21 cellular contexts compared by ENCODE assay signal in genomic region chr5:39236718-39237117, GRCh38. TPM values are rescaled to one million over a fixed set of nuclear protein-coding genes. Genes with fewer than 3 reads are reported as not detected.
A peak's percentile ranks its signal among the peaks of the same experiment; 100 is the strongest.
DNase-seq lines count a peak whose midpoint lies in the region; ATAC-seq and TF ChIP-seq lines count a peak whose summit lies in the region.
"Had no signal": no experiment of that assay in that cellular context is flagged by ENCODE, and none has a peak within 500 bp of the region (broad histone marks: within the 10 kb centered on the region; RNA-seq: fewer than 3 reads in every experiment).

No MANE protein-coding gene starts in this region.

- no peaks in the 10 kb centered on the region for H3K27me3 Mint-ChIP-seq in GM23338 (ENCODE audit: insufficient read depth, low read depth, poor library complexity)
- H3K27me3 Mint-ChIP-seq in natural killer cell (ENCODE audit: low read depth in 2 of 2) = no peaks in the 10 kb centered on the region
- no peaks in the 10 kb centered on the region for H3K27me3 Mint-ChIP-seq in CD4-positive, alpha-beta memory T cell
- H3K27me3 Mint-ChIP-seq: CD8-positive, alpha-beta memory T cell had no signal

- no peak for DNase-seq in GM23338 (ENCODE audit: low spot score)
- DNase-seq in natural killer cell = no peak
- DNase-seq in mammary epithelial cell = no peak
- no peak for DNase-seq in CD4-positive, alpha-beta memory T cell
- DNase-seq: 8988T; CD8-positive, alpha-beta memory T cell; DMS153; DMS79; GDM1; H9; IMR-90 had no signal

- H3K4me2 ChIP-seq in GM23338 = no peak overlapping the region
- no peak overlapping the region for H3K4me2 ChIP-seq in mammary epithelial cell (ENCODE audit: insufficient read depth, low read depth, low read length)
- H3K4me2 ChIP-seq: BLaER1 treated with 17β-estradiol and CSF1 and Interleukin-3, amounts not matched to agents 10 nM and 100 nM had no signal

- H3K27me3 ChIP-seq in GM23338 (ENCODE audit: insufficient read depth) (no peaks in the 10 kb centered on the region), mammary epithelial cell (ENCODE audit: insufficient read depth, low read length) (no peaks in the 10 kb centered on the region)
- H3K27me3 ChIP-seq in CD4-positive, alpha-beta memory T cell (ENCODE audit: insufficient read depth, low read length) = no peaks in the 10 kb centered on the region
- H3K27me3 ChIP-seq: BLaER1 treated with 17β-estradiol and CSF1 and Interleukin-3, amounts not matched to agents 10 nM and 100 nM had no signal

- BruUV-seq in mammary epithelial cell (replicated peaks; lab: Mats Ljungman, UMichigan) = no TSS peak

- in situ Hi-C loops in mammary epithelial cell (cut with MboI; ENCODE audit: low sequenced_read_pairs in 2 of 2) = no loop called here

- H3K9ac ChIP-seq in mammary epithelial cell (ENCODE audit: insufficient read depth, low read length) = no peak overlapping the region
- H3K9ac ChIP-seq: BLaER1 treated with 17β-estradiol and CSF1 and Interleukin-3, amounts not matched to agents 10 nM and 100 nM had no signal

- H3K4me3 ChIP-seq in GM23338 (no peak overlapping the region), mammary epithelial cell (replicated peaks in 1 of 3; ENCODE audit: insufficient read depth in 1 of 3, low read depth in 2 of 3, low read length in 3 of 3) (no peak overlapping the region)
- no peak overlapping the region for H3K4me3 ChIP-seq in CD4-positive, alpha-beta memory T cell (ENCODE audit: low read length in 2 of 2)
- H3K4me3 ChIP-seq: BLaER1 treated with 17β-estradiol and CSF1 and Interleukin-3, amounts not matched to agents 10 nM and 100 nM; K562 had no signal

- no peak overlapping the region for H3K27ac ChIP-seq in GM23338 (ENCODE audit: low read depth)
- no peak overlapping the region for H3K27ac ChIP-seq in mammary epithelial cell (ENCODE audit: insufficient read depth, low read depth, low read length)
- no peak overlapping the region for H3K27ac ChIP-seq in CD4-positive, alpha-beta memory T cell (ENCODE audit: low read depth, low read length)
- H3K27ac ChIP-seq: BLaER1 treated with 17β-estradiol and CSF1 and Interleukin-3, amounts not matched to agents 10 nM and 100 nM; HL-60 had no signal

- H3F3A ChIP-seq in GM23338 (replicated peaks; ENCODE audit: low read depth) = no peaks in the 10 kb centered on the region

- WGBS in mammary epithelial cell (ENCODE audit: low coverage, missing lambda C conversion rate) = 100% methylated on average over 1 of the region's 1 CpG

- ATAC-seq in GM23338 (no peak), esophagus mucosa (peak; percentile 48), natural killer cell (no peak), GM21619 (IDR thresholded peaks at IDR 0.05; ENCODE audit: unreplicated experiment) (no peak), GM19324 (IDR thresholded peaks at IDR 0.05; ENCODE audit: low FRiP score, unreplicated experiment) (no peak)
- ATAC-seq: K562 had no signal

- H3K4me1 ChIP-seq in GM23338 (ENCODE audit: insufficient read depth) (no peaks in the 10 kb centered on the region), mammary epithelial cell (ENCODE audit: insufficient read depth, low read length) (peaks cover 6% of the 10 kb centered on the region)
- H3K4me1 ChIP-seq in CD4-positive, alpha-beta memory T cell (ENCODE audit: insufficient read depth, low read length) = peaks cover 5% of the 10 kb centered on the region

- H3K4me1 Mint-ChIP-seq in GM23338 = no peaks in the 10 kb centered on the region
- peaks cover 59 to 61% of the 10 kb centered on the region in 2 donors for H3K4me1 Mint-ChIP-seq in natural killer cell
- peaks cover 12 to 17% (median 14%) of the 10 kb centered on the region in 4 donors for H3K4me1 Mint-ChIP-seq in CD4-positive, alpha-beta memory T cell
- H3K4me1 Mint-ChIP-seq: B cell, H9 had no signal

- H3K79me2 ChIP-seq in GM23338 (replicated peaks; ENCODE audit: insufficient read depth) (no peaks in the 10 kb centered on the region), mammary epithelial cell (ENCODE audit: insufficient read depth, low read length) (no peaks in the 10 kb centered on the region)

- no peak for TF ChIP-seq CTCF in GM23338 (conservative IDR thresholded peaks at IDR 0.05; ENCODE audit: low read depth in 2 of 2)
- TF ChIP-seq CTCF in natural killer cell (IDR thresholded peaks at IDR 0.05) = no peak
- TF ChIP-seq CTCF in mammary epithelial cell (conservative IDR thresholded peaks at IDR 0.05 in 1 of 2, IDR thresholded peaks at IDR 0.05 in 1 of 2; ENCODE audit: extremely low read depth in 1 of 2, insufficient read depth in 1 of 2, low read depth in 1 of 2, low read length in 2 of 2) = no peak

- CTCF ChIA-PET in mammary epithelial cell (lab: Charles Lee; ENCODE audit: low non-redundant PET) = no interaction called here
- CTCF ChIA-PET in CD4-positive, alpha-beta memory T cell (lab: Charles Lee; ENCODE audit: partially characterized antibody) = interaction anchor here (0.8 kb wide), 1 partner anchor 19 kb away, joined by 4 read pairs; no protein-coding TSS in a partner anchor

- no peaks in the 10 kb centered on the region for H3K36me3 ChIP-seq in GM23338 (ENCODE audit: insufficient read depth)
- no peaks in the 10 kb centered on the region for H3K36me3 ChIP-seq in mammary epithelial cell (ENCODE audit: insufficient read depth, low read length)
- no peaks in the 10 kb centered on the region for H3K36me3 ChIP-seq in CD4-positive, alpha-beta memory T cell (ENCODE audit: insufficient read depth, low read length)
- H3K36me3 ChIP-seq: BLaER1 treated with 17β-estradiol and CSF1 and Interleukin-3, amounts not matched to agents 10 nM and 100 nM had no signal

- dilution Hi-C loops in mammary epithelial cell (cut with HindIII; ENCODE audit: low sequenced_read_pairs) = no loop called here

- no peak overlapping the region for H3K27ac Mint-ChIP-seq in GM23338
- peak overlapping the region; percentile 87 to 89 for H3K27ac Mint-ChIP-seq in natural killer cell
- no peak overlapping the region for H3K27ac Mint-ChIP-seq in CD4-positive, alpha-beta memory T cell
- H3K27ac Mint-ChIP-seq: B cell, H9 had no signal

- H3K4me3 Mint-ChIP-seq in GM23338 = no peak overlapping the region
- H3K4me3 Mint-ChIP-seq in natural killer cell = no peak overlapping the region
- H3K4me3 Mint-ChIP-seq in CD4-positive, alpha-beta memory T cell = no peak overlapping the region
- H3K4me3 Mint-ChIP-seq: B cell; CD8-positive, alpha-beta memory T cell; H9 had no signal

- H3K36me3 Mint-ChIP-seq in GM23338 (ENCODE audit: low read depth) = peaks cover 8% of the 10 kb centered on the region; the same call in 1 of the 3 replicates
- H3K36me3 Mint-ChIP-seq in natural killer cell = peaks cover 12% of the 10 kb centered on the region
- H3K36me3 Mint-ChIP-seq in CD4-positive, alpha-beta memory T cell = peaks cover 0 to 9% of the 10 kb centered on the region in 2 donors

- H2AFZ ChIP-seq in GM23338 = peak overlapping the region; percentile 30; the same call in 1 of the 2 replicates
- no peak overlapping the region for H2AFZ ChIP-seq in mammary epithelial cell (ENCODE audit: low read depth, low read length)

- H4K20me1 ChIP-seq in GM23338 (replicated peaks; ENCODE audit: insufficient read depth) (no peaks in the 10 kb centered on the region), mammary epithelial cell (ENCODE audit: insufficient read depth, low read length) (no peaks in the 10 kb centered on the region)
- H4K20me1 ChIP-seq: BLaER1 treated with 17β-estradiol and CSF1 and Interleukin-3, amounts not matched to agents 10 nM and 100 nM had no signal

- POLR2A ChIA-PET in CD4-positive, alpha-beta memory T cell (lab: Charles Lee; ENCODE audit: partially characterized antibody) = no interaction called here

- no peaks in the 10 kb centered on the region for H3K9me3 ChIP-seq in mammary epithelial cell (replicated peaks; ENCODE audit: insufficient read depth, low read length)
- no peaks in the 10 kb centered on the region for H3K9me3 ChIP-seq in CD4-positive, alpha-beta memory T cell (ENCODE audit: control insufficient read depth in 1 of 2, low read length in 2 of 2)

- intact Hi-C loops in natural killer cell (cut with micrococcal nuclease) (loop anchor here (5.0 kb wide), 1 partner anchor 36 kb away; no protein-coding TSS in a partner anchor), mammary epithelial cell (cut with micrococcal nuclease) (no loop called here)
- intact Hi-C loops in CD4-positive, alpha-beta memory T cell (cut with micrococcal nuclease) = no loop called here

- no peaks in the 10 kb centered on the region for H3K9me2 ChIP-seq in GM23338 (ENCODE audit: insufficient read depth)

- H3K9me3 Mint-ChIP-seq in GM23338 (peaks cover 12% of the 10 kb centered on the region), natural killer cell (peaks cover 5% of the 10 kb centered on the region in 2 donors)
- H3K9me3 Mint-ChIP-seq in CD4-positive, alpha-beta memory T cell = peaks cover 0 to 13% (median 8%) of the 10 kb centered on the region in 8 donors

RNA-seq across cellular contexts. Expression of gene FYB1, which starts 17.4 kb away (rescaled TPM):
- total RNA-seq in GM23338 (2014; rRNA removed; shearing (Covaris generic)) = not detected in 2 replicates
- polyA plus RNA-seq in GM23338 (2016; fragmentation: Nextera tagmentation; extraction: Ambion mirVana) = not detected in 2 replicates
- 64.7 TPM for total RNA-seq in esophagus mucosa
- total RNA-seq in natural killer cell = 100 to 1,000 TPM; 277 to 340 (median 295) TPM
- total RNA-seq in mammary epithelial cell = 1 to 10 TPM; 2.0 to 6.6 TPM
- 1.2 TPM for polyA plus RNA-seq in mammary epithelial cell
- 0.16 TPM for polyA minus RNA-seq in mammary epithelial cell
- 100 to 1,000 TPM; 571 to 596 TPM for total RNA-seq in CD4-positive, alpha-beta memory T cell
- 100 to 1,000 TPM; 184 to 414 TPM for polyA plus RNA-seq in CD4-positive, alpha-beta memory T cell
- total RNA-seq: Daoy, H1, H9, HT1080, IMR-90 had no signal
- polyA plus RNA-seq: H1, IMR-90 had no signal

Comparison
In these comparisons a context has a peak if more than half of its experiments do, and no peak if none do; other contexts are left out.
1. H3K27ac Mint-ChIP-seq: peak in natural killer cell (2 of 2); none in GM23338 (single experiment) and CD4-positive, alpha-beta memory T cell (0 of 7).